9 cellular contexts compared by ENCODE assay signal in the genomic region with DNA sequence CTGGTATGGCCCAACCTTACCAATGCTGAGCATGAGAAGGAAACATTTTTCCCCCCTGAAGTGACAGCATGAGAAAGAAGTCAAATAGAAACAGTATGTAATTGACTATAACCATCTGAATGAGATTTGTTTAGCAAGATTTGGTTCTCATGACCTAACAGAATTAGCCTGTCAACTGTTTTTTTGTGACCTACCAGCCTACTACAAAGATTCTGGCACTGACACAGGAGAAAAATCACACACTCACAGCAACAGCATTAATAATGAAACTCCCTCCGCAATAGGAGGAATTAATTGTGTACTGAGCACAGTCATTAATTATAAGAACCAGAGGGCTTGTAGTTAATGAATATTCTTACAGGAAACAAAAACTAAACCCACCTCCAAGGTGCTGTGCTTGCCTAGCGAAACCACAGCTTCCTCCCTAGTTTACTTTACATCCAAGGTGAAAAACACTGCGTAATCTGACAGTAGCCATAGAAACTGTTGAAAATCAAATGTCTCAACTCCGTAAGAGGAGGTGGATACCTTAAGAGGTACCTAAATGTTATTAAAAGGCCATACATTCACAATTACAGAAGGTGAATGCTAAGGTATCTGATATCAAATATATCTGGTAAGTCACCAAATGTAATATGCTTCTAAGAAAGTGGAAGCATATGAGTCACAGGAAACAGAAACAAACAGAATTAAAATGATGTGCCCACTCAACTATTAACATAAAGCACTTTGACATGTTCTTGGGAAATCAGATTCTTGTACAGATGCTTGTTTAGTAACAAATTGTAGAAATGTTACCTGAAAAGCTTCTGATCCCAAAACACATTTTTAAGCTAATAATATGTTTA. TPM values are rescaled to one million over a fixed set of nuclear protein-coding genes. Genes with fewer than 3 reads are reported as not detected.
DNase-seq lines count a peak whose midpoint lies in the region; ATAC-seq and TF ChIP-seq lines count a peak whose summit lies in the region.
"Had no signal": no experiment of that assay in that cellular context is flagged by ENCODE, and none has a peak within 500 bp of the region (broad histone marks: within the 10 kb centered on the region; RNA-seq: fewer than 3 reads in every experiment).

No MANE protein-coding gene starts in this region.

- no peaks in the 10 kb centered on the region for H3K36me3 ChIP-seq in CD8-positive, alpha-beta memory T cell (ENCODE audit: insufficient read depth, low read length)
- H3K36me3 ChIP-seq in WERI-Rb-1 = no peaks in the 10 kb centered on the region

- H3K27me3 ChIP-seq in CD8-positive, alpha-beta memory T cell (ENCODE audit: insufficient read depth, low read length, poor library complexity, severe bottlenecking) = no peaks in the 10 kb centered on the region
- H3K27me3 ChIP-seq in WERI-Rb-1 (ENCODE audit: insufficient read depth, low read depth, severe bottlenecking) = no peaks in the 10 kb centered on the region

- H3K36me3 Mint-ChIP-seq in CD8-positive, alpha-beta memory T cell = no peaks in the 10 kb centered on the region
- H3K36me3 Mint-ChIP-seq in brain = peaks cover 37% of the 10 kb centered on the region

- ATAC-seq in GM19395 (IDR thresholded peaks at IDR 0.05; ENCODE audit: unreplicated experiment) = peak; percentile 89
- ATAC-seq in HG03175 (IDR thresholded peaks at IDR 0.05; ENCODE audit: unreplicated experiment) = peak; percentile 94

- no peak overlapping the region for H3K4me3 ChIP-seq in CD8-positive, alpha-beta memory T cell (ENCODE audit: low read length)
- H3K4me3 ChIP-seq in WERI-Rb-1 (ENCODE audit: low read depth, low read length) = no peak overlapping the region

- peaks cover 15 to 19% (median 18%) of the 10 kb centered on the region in 3 donors for H3K4me1 Mint-ChIP-seq in CD8-positive, alpha-beta memory T cell
- H3K4me1 Mint-ChIP-seq in brain = peaks cover 15% of the 10 kb centered on the region

- H3K4me1 ChIP-seq in CD8-positive, alpha-beta memory T cell (ENCODE audit: insufficient read depth, low read length) = peaks cover 4% of the 10 kb centered on the region

- no peaks in the 10 kb centered on the region for H3K9me3 ChIP-seq in CD8-positive, alpha-beta memory T cell (ENCODE audit: low read length)
- no peaks in the 10 kb centered on the region for H3K9me3 ChIP-seq in WERI-Rb-1 (ENCODE audit: severe bottlenecking)

- H3K27me3 Mint-ChIP-seq in CD8-positive, alpha-beta memory T cell = peaks cover 0 to 4% of the 10 kb centered on the region in 2 donors
- H3K27me3 Mint-ChIP-seq in brain = peaks cover 4% of the 10 kb centered on the region

- H3K27ac Mint-ChIP-seq in CD8-positive, alpha-beta memory T cell = peak overlapping the region; percentile 8 to 92 (median 76)
- peak overlapping the region in 2 of 5 experiments; percentile 7 to 71 for H3K27ac Mint-ChIP-seq in brain

- H3K27ac ChIP-seq in CD8-positive, alpha-beta memory T cell (ENCODE audit: low read depth, low read length) = peak overlapping the region; percentile 3
- H3K27ac ChIP-seq in WERI-Rb-1 = no peak overlapping the region

- peaks cover 0 to 8% (median 7%) of the 10 kb centered on the region in 5 donors for H3K9me3 Mint-ChIP-seq in CD8-positive, alpha-beta memory T cell
- H3K9me3 Mint-ChIP-seq in brain = peaks cover 7 to 33% (median 22%) of the 10 kb centered on the region in 5 experiments

- POLR2A ChIA-PET in CD8-positive, alpha-beta memory T cell (lab: Charles Lee) = interaction anchor here (0.6 kb wide), 1 partner anchor 1272 kb away, joined by 3 read pairs; no protein-coding TSS in a partner anchor

- TF ChIP-seq CTCF in brain (conservative IDR thresholded peaks at IDR 0.05) (no peak), WERI-Rb-1 (IDR thresholded peaks at IDR 0.05; ENCODE audit: low read depth, low read length) (no peak)

- CTCF ChIA-PET in CD8-positive, alpha-beta memory T cell (lab: Charles Lee) = no interaction called here

- peak overlapping the region; percentile 29 to 81 (median 72) for H3K4me3 Mint-ChIP-seq in CD8-positive, alpha-beta memory T cell
- peak overlapping the region in 3 of 5 experiments; percentile 10 to 20 (median 12) for H3K4me3 Mint-ChIP-seq in brain

- DNase-seq in CD8-positive, alpha-beta memory T cell = peak in 3 of 5 donors; percentile 19 to 63 (median 46)
- DNase-seq in WERI-Rb-1 (no peak), NCI-H2081 treated with DMSO at 0.1 percent for 48 hours (lab: John Stamatoyannopoulos, UW) (no peak), T1000 (lab: John Stamatoyannopoulos, UW) (no peak), NCI-H128 (lab: John Stamatoyannopoulos, UW; ENCODE audit: unreplicated experiment) (no peak)
- DNase-seq: caudate nucleus had no signal

RNA-seq across cellular contexts. Expression of gene MMRN1, which starts 35.0 kb away (rescaled TPM):
- total RNA-seq in CD8-positive, alpha-beta memory T cell = not detected
- 0.33 TPM for polyA plus RNA-seq in CD8-positive, alpha-beta memory T cell
- 2.7 TPM for polyA plus RNA-seq in brain (ENCODE audit: insufficient read depth, low read depth, low replicate concordance)

Comparison
In these comparisons a context has a peak if more than half of its experiments do, and no peak if none do; other contexts are left out.
1. DNase-seq: peak in CD8-positive, alpha-beta memory T cell (3 of 5); none in WERI-Rb-1 (single experiment), NCI-H2081 treated with DMSO at 0.1 percent for 48 hours (single experiment), T1000 (single experiment) and NCI-H128 (single experiment).